ENCODE assay signal across 9 cellular contexts in genomic region chr6:139293230-139293629, GRCh38. TPM values are rescaled to one million over a fixed set of nuclear protein-coding genes. Genes with fewer than 3 reads are reported as not detected.
A peak's percentile ranks its signal among the peaks of the same experiment; 100 is the strongest.
DNase-seq lines count a peak whose midpoint lies in the region; ATAC-seq and TF ChIP-seq lines count a peak whose summit lies in the region.
"Not testable (repeated sequence)": the region's sequence is repeated elsewhere in the genome, so short reads cannot be mapped to it uniquely, and the experiment has no call there.
"Had no signal": no experiment of that assay in that cellular context is flagged by ENCODE, and none has a peak within 500 bp of the region (broad histone marks: within the 10 kb centered on the region; RNA-seq: fewer than 3 reads in every experiment).

No MANE protein-coding gene starts in this region.

- H3K27me3 Mint-ChIP-seq in CD4-positive, alpha-beta T cell; T-cell; activated T-cell treated with anti-CD3 and anti-CD28 coated beads, Interleukin-2, amount 50 U/mL, for 24 hours; activated naive CD8-positive, alpha-beta T cell treated with anti-CD3 and anti-CD28 coated beads for 36 hours; natural killer cell treated with Interleukin-12 subunit alpha and Interleukin-12 subunit beta and Interleukin-15 and Interleukin-18, amount 100 ng/mL, for 72 hours; stimulated activated naive CD8-positive, alpha-beta T cell treated with anti-CD3 and anti-CD28 coated beads, Interleukin-15, Interleukin-2, amounts not matched to agents 100 ng/mL and 50 ng/mL, for 24 hours: not testable (repeated sequence)

- H3K4me1 Mint-ChIP-seq in CD4-positive, alpha-beta T cell (ENCODE audit: low read depth): peaks cover 61% of the 10 kb centered on the region
- peaks cover 60 to 76% (median 67%) of the 10 kb centered on the region in 3 donors for H3K4me1 Mint-ChIP-seq in T-cell
- peaks cover 74% of the 10 kb centered on the region for H3K4me1 Mint-ChIP-seq in activated T-cell treated with anti-CD3 and anti-CD28 coated beads, Interleukin-2, amount 50 U/mL, for 24 hours (ENCODE audit: low read depth)
- peaks cover 55% of the 10 kb centered on the region for H3K4me1 Mint-ChIP-seq in activated naive CD8-positive, alpha-beta T cell treated with anti-CD3 and anti-CD28 coated beads for 36 hours
- H3K4me1 Mint-ChIP-seq in natural killer cell treated with Interleukin-12 subunit alpha and Interleukin-12 subunit beta and Interleukin-15 and Interleukin-18, amount 100 ng/mL, for 72 hours (ENCODE audit: low read depth in 2 of 2): peaks cover 50 to 61% of the 10 kb centered on the region in 2 donors
- H3K4me1 Mint-ChIP-seq in stimulated activated naive CD8-positive, alpha-beta T cell treated with anti-CD3 and anti-CD28 coated beads, Interleukin-15, Interleukin-2, amounts not matched to agents 100 ng/mL and 50 ng/mL, for 24 hours (ENCODE audit: low read depth): peaks cover 82% of the 10 kb centered on the region

- H4K20me1 ChIP-seq in KMS-11 (ENCODE audit: insufficient read depth): not testable (repeated sequence)

- peak overlapping the region; percentile 84 for H3K27ac Mint-ChIP-seq in CD4-positive, alpha-beta T cell
- peak overlapping the region; percentile 97 to 98 for H3K27ac Mint-ChIP-seq in T-cell
- H3K27ac Mint-ChIP-seq in activated T-cell treated with anti-CD3 and anti-CD28 coated beads, Interleukin-2, amount 50 U/mL, for 24 hours: peak overlapping the region; percentile 98
- peak overlapping the region; percentile 45 for H3K27ac Mint-ChIP-seq in activated naive CD8-positive, alpha-beta T cell treated with anti-CD3 and anti-CD28 coated beads for 36 hours
- H3K27ac Mint-ChIP-seq in natural killer cell treated with Interleukin-12 subunit alpha and Interleukin-12 subunit beta and Interleukin-15 and Interleukin-18, amount 100 ng/mL, for 72 hours: peak overlapping the region; percentile 90 to 93
- H3K27ac Mint-ChIP-seq in stimulated activated naive CD8-positive, alpha-beta T cell treated with anti-CD3 and anti-CD28 coated beads, Interleukin-15, Interleukin-2, amounts not matched to agents 100 ng/mL and 50 ng/mL, for 24 hours: peak overlapping the region; percentile 18

- H3K4me1 ChIP-seq in KMS-11 (ENCODE audit: low read depth, poor library complexity, severe bottlenecking): peaks cover 51% of the 10 kb centered on the region
- H3K4me1 ChIP-seq in left ventricle myocardium inferior: peaks cover 37% of the 10 kb centered on the region

- H3K4me2 ChIP-seq in KMS-11: peak overlapping the region; percentile 100; the same call in 1 of the 2 replicates

- not testable (repeated sequence) for H2AFZ ChIP-seq in KMS-11 (ENCODE audit: low read depth)

- CTCF ChIA-PET in CD4-positive, alpha-beta T cell (lab: Charles Lee): interaction anchor here (1.2 to 2.7 kb wide), 2 partner anchors 71 to 168 kb away, joined by 3 to 13 read pairs; no protein-coding TSS in a partner anchor
- CTCF ChIA-PET in T-cell (lab: Charles Lee): interaction anchor here (0.6 to 1.5 kb wide), 6 partner anchors 71 to 198 kb away, joined by 3 to 14 read pairs (median 5); no protein-coding TSS in a partner anchor

- H3K9me3 Mint-ChIP-seq in CD4-positive, alpha-beta T cell; T-cell; activated T-cell treated with anti-CD3 and anti-CD28 coated beads, Interleukin-2, amount 50 U/mL, for 24 hours; activated naive CD8-positive, alpha-beta T cell treated with anti-CD3 and anti-CD28 coated beads for 36 hours; natural killer cell treated with Interleukin-12 subunit alpha and Interleukin-12 subunit beta and Interleukin-15 and Interleukin-18, amount 100 ng/mL, for 72 hours; stimulated activated naive CD8-positive, alpha-beta T cell treated with anti-CD3 and anti-CD28 coated beads, Interleukin-15, Interleukin-2, amounts not matched to agents 100 ng/mL and 50 ng/mL, for 24 hours: not testable (repeated sequence)

- intact Hi-C loops in CD4-positive, alpha-beta T cell (cut with DNase I, micrococcal nuclease): loop anchor here (5.0 kb wide), 3 partner anchors 36 to 166 kb away; no protein-coding TSS in a partner anchor
- intact Hi-C loops in left ventricle myocardium inferior (cut with micrococcal nuclease): not testable (repeated sequence)

- DNase-seq in CD4-positive, alpha-beta T cell; T-cell; activated T-cell treated with anti-CD3 and anti-CD28 coated beads, Interleukin-2, amount 50 U/mL, for 24 hours; activated naive CD8-positive, alpha-beta T cell treated with anti-CD3 and anti-CD28 coated beads for 36 hours; left ventricle myocardium inferior; natural killer cell treated with Interleukin-12 subunit alpha and Interleukin-12 subunit beta and Interleukin-15 and Interleukin-18, amount 100 ng/mL, for 72 hours (ENCODE audit: low spot score): not testable (repeated sequence)

- not testable (repeated sequence) for ATAC-seq in CD4-positive, alpha-beta T cell (ENCODE audit: poor library complexity); T-cell (replicated peaks in 1 of 4); natural killer cell treated with Interleukin-12 subunit alpha and Interleukin-12 subunit beta and Interleukin-15 and Interleukin-18, amount 100 ng/mL, for 72 hours

- not testable (repeated sequence) for H3K36me3 Mint-ChIP-seq in CD4-positive, alpha-beta T cell (ENCODE audit: low read depth); T-cell; activated T-cell treated with anti-CD3 and anti-CD28 coated beads, Interleukin-2, amount 50 U/mL, for 24 hours (ENCODE audit: low read depth); activated naive CD8-positive, alpha-beta T cell treated with anti-CD3 and anti-CD28 coated beads for 36 hours; natural killer cell treated with Interleukin-12 subunit alpha and Interleukin-12 subunit beta and Interleukin-15 and Interleukin-18, amount 100 ng/mL, for 72 hours; stimulated activated naive CD8-positive, alpha-beta T cell treated with anti-CD3 and anti-CD28 coated beads, Interleukin-15, Interleukin-2, amounts not matched to agents 100 ng/mL and 50 ng/mL, for 24 hours (ENCODE audit: low read depth)

- H3K9me3 ChIP-seq in CD4-positive, alpha-beta T cell (ENCODE audit: control insufficient read depth, low read length); left ventricle myocardium inferior (replicated peaks): not testable (repeated sequence)

- peak overlapping the region; percentile 4 for H3K27ac ChIP-seq in CD4-positive, alpha-beta T cell (ENCODE audit: low read depth, low read length)
- H3K27ac ChIP-seq in KMS-11 (peak overlapping the region; percentile 97), left ventricle myocardium inferior (replicated peaks) (peak overlapping the region; percentile 89)

- H3K27me3 ChIP-seq in CD4-positive, alpha-beta T cell (ENCODE audit: control insufficient read depth, insufficient read depth, low read length); KMS-11 (ENCODE audit: insufficient read depth, low read depth); left ventricle myocardium inferior (ENCODE audit: low read depth): not testable (repeated sequence)

- H3K4me3 ChIP-seq in KMS-11 (IDR thresholded peaks at IDR 0.05; ENCODE audit: insufficient read depth, low read depth, low read length); left ventricle myocardium inferior: not testable (repeated sequence)

- TF ChIP-seq CTCF in CD4-positive, alpha-beta T cell (IDR thresholded peaks at IDR 0.05); KMS-11 (conservative IDR thresholded peaks at IDR 0.05; ENCODE audit: low read depth, low read length); left ventricle myocardium inferior (IDR thresholded peaks at IDR 0.05; ENCODE audit: borderline replicate concordance): not testable (repeated sequence)

- not testable (repeated sequence) for H3K36me3 ChIP-seq in KMS-11 (ENCODE audit: insufficient read depth); left ventricle myocardium inferior

- H3K4me3 Mint-ChIP-seq in CD4-positive, alpha-beta T cell; activated T-cell treated with anti-CD3 and anti-CD28 coated beads, Interleukin-2, amount 50 U/mL, for 24 hours; activated naive CD8-positive, alpha-beta T cell treated with anti-CD3 and anti-CD28 coated beads for 36 hours; stimulated activated naive CD8-positive, alpha-beta T cell treated with anti-CD3 and anti-CD28 coated beads, Interleukin-15, Interleukin-2, amounts not matched to agents 100 ng/mL and 50 ng/mL, for 24 hours: not testable (repeated sequence)
- H3K4me3 Mint-ChIP-seq in T-cell: peak overlapping the region in 1 of 3 donors; percentile 77
- peak overlapping the region; percentile 15 for H3K4me3 Mint-ChIP-seq in natural killer cell treated with Interleukin-12 subunit alpha and Interleukin-12 subunit beta and Interleukin-15 and Interleukin-18, amount 100 ng/mL, for 72 hours

- POLR2A ChIA-PET in CD4-positive, alpha-beta T cell (lab: Charles Lee): interaction anchor here (1.2 to 3.5 kb wide), 4 partner anchors 21 to 81 kb away, joined by 4 to 83 read pairs (median 22); partner anchors contain the start of gene CITED2
- POLR2A ChIA-PET in T-cell (lab: Charles Lee): not testable (repeated sequence)

- peak overlapping the region; percentile 75; the same call in 1 of the 2 replicates for H3K9ac ChIP-seq in KMS-11

- H3K79me2 ChIP-seq in KMS-11 (ENCODE audit: insufficient read depth, low read depth): not testable (repeated sequence)

RNA-seq across cellular contexts. Expression of gene TXLNB, which starts 1.4 kb away (rescaled TPM):
- total RNA-seq in CD4-positive, alpha-beta T cell: under 1 TPM; 0.17 to 0.19 TPM
- total RNA-seq in T-cell (under 1 TPM; 0.41 to 0.92 (median 0.72) TPM), left ventricle myocardium inferior (137 TPM)
- under 1 TPM; 0.18 to 0.19 TPM for total RNA-seq in activated naive CD8-positive, alpha-beta T cell treated with anti-CD3 and anti-CD28 coated beads for 36 hours
- total RNA-seq in natural killer cell treated with Interleukin-12 subunit alpha and Interleukin-12 subunit beta and Interleukin-15 and Interleukin-18, amount 100 ng/mL, for 72 hours: under 1 TPM in 1 of 2 donors, not detected in 1; 0.05 TPM
- total RNA-seq: MCF 10A had no signal

Comparison
In these comparisons a context has a peak if more than half of its experiments do, and no peak if none do; other contexts are left out.
1. H3K27ac ChIP-seq: peak in every context shown above with its lines; median percentile 97 in KMS-11; 89 in left ventricle myocardium inferior; 4 in CD4-positive, alpha-beta T cell.
2. H3K27ac Mint-ChIP-seq: peak in every context shown above with its lines; median percentile 98 in activated T-cell treated with anti-CD3 and anti-CD28 coated beads, Interleukin-2, amount 50 U/mL, for 24 hours; 98 in T-cell; 92 in natural killer cell treated with Interleukin-12 subunit alpha and Interleukin-12 subunit beta and Interleukin-15 and Interleukin-18, amount 100 ng/mL, for 72 hours; 84 in CD4-positive, alpha-beta T cell; 45 in activated naive CD8-positive, alpha-beta T cell treated with anti-CD3 and anti-CD28 coated beads for 36 hours; 18 in stimulated activated naive CD8-positive, alpha-beta T cell treated with anti-CD3 and anti-CD28 coated beads, Interleukin-15, Interleukin-2, amounts not matched to agents 100 ng/mL and 50 ng/mL, for 24 hours.
3. RNA of gene TXLNB, which starts 1.4 kb away (total RNA-seq): 137 TPM in left ventricle myocardium inferior (single experiment); 0.41 to 0.92 TPM in T-cell, 0.17 to 0.19 TPM in CD4-positive, alpha-beta T cell, 0.18 to 0.19 TPM in activated naive CD8-positive, alpha-beta T cell treated with anti-CD3 and anti-CD28 coated beads for 36 hours and 0.05 TPM in natural killer cell treated with Interleukin-12 subunit alpha and Interleukin-12 subunit beta and Interleukin-15 and Interleukin-18, amount 100 ng/mL, for 72 hours; every median in the first group is over 10 times any median in the second.